ENCODE assay signal across 11 cellular contexts in genomic region chr13:103006706-103007426, GRCh38. TPM values are rescaled to one million over a fixed set of nuclear protein-coding genes. Genes with fewer than 3 reads are reported as not detected.
DNase-seq lines count a peak whose midpoint lies in the region; ATAC-seq and TF ChIP-seq lines count a peak whose summit lies in the region.
"Had no signal": no experiment of that assay in that cellular context is flagged by ENCODE, and none has a peak within 500 bp of the region (broad histone marks: within the 10 kb centered on the region; RNA-seq: fewer than 3 reads in every experiment).

No MANE protein-coding gene starts in this region.

- TF ChIP-seq POLR2A in suprapubic skin (IDR thresholded peaks at IDR 0.05): no peak

- H3K4me3 Mint-ChIP-seq in Calu3 (ENCODE audit: low read depth, unreplicated experiment): no peak overlapping the region

- no peaks in the 10 kb centered on the region for H3K36me3 Mint-ChIP-seq in Calu3 (ENCODE audit: insufficient read depth, unreplicated experiment)

- peak; percentile 75 for DNase-seq in SIG-M5 treated with dmso at 0.1 percent for 504 hours (lab: John Stamatoyannopoulos, UW; ENCODE audit: unreplicated experiment)
- no peak for DNase-seq in suprapubic skin (ENCODE audit: low spot score in 2 of 2)
- no peak for DNase-seq in Calu3
- no peak for DNase-seq in activated naive CD4-positive, alpha-beta T cell treated with Interleukin-2 at 50 U/mL for 16 hours
- no peak for DNase-seq in stimulated activated naive CD4-positive, alpha-beta T cell treated with Interleukin-2 at 50 U/mL for 16 hours (lab: John Stamatoyannopoulos, UW)
- DNase-seq: dermis blood vessel endothelial cell; NK-92 treated with Interleukin-12 subunit alpha and Interleukin-12 subunit beta, amount 100 ng/mL, for 24 hours; stomach had no signal

- H3K27me3 ChIP-seq in suprapubic skin: no peaks in the 10 kb centered on the region
- H3K27me3 ChIP-seq: stomach had no signal

- no peaks in the 10 kb centered on the region for H3K9me3 Mint-ChIP-seq in Calu3 (ENCODE audit: low read depth, unreplicated experiment)

- H3K36me3 ChIP-seq in suprapubic skin: no peaks in the 10 kb centered on the region
- H3K36me3 ChIP-seq: stomach had no signal

- CTCF ChIA-PET in Calu3 (lab: Charles Lee): no interaction called here

- H3K4me3 ChIP-seq in suprapubic skin: no peak overlapping the region
- H3K4me3 ChIP-seq: stomach had no signal

- no peaks in the 10 kb centered on the region for H3K4me1 Mint-ChIP-seq in Calu3 (ENCODE audit: low read depth, unreplicated experiment)

- TF ChIP-seq EP300 in suprapubic skin (IDR thresholded peaks at IDR 0.05): no peak

- H3K27ac Mint-ChIP-seq in Calu3 (ENCODE audit: unreplicated experiment): no peak overlapping the region

- ATAC-seq in GM18502 (IDR thresholded peaks at IDR 0.05; ENCODE audit: poor library complexity, unreplicated experiment): peak; percentile 95
- ATAC-seq in GM21447 (IDR thresholded peaks at IDR 0.05; ENCODE audit: unreplicated experiment): peak; percentile 93
- peak; percentile 97 for ATAC-seq in HG03159 (IDR thresholded peaks at IDR 0.05; ENCODE audit: unreplicated experiment)

- no peaks in the 10 kb centered on the region for H3K9me3 ChIP-seq in suprapubic skin
- H3K9me3 ChIP-seq: stomach had no signal

- no peaks in the 10 kb centered on the region for H3K27me3 Mint-ChIP-seq in Calu3 (ENCODE audit: unreplicated experiment)

- BruUV-seq in Calu3 (replicated peaks; lab: Mats Ljungman, UMichigan): no TSS peak

- H3K4me1 ChIP-seq in suprapubic skin: no peaks in the 10 kb centered on the region
- H3K4me1 ChIP-seq: stomach had no signal

- intact Hi-C loops in Calu3 (cut with micrococcal nuclease; ENCODE audit: unreplicated experiment): no loop called here

- H3K27ac ChIP-seq in suprapubic skin: no peak overlapping the region
- H3K27ac ChIP-seq: stomach had no signal

- WGBS in suprapubic skin: 70% methylated on average over 11 of the region's 11 CpGs

- TF ChIP-seq CTCF in suprapubic skin (IDR thresholded peaks at IDR 0.05) (no peak), Calu3 (IDR thresholded peaks at IDR 0.05; ENCODE audit: unreplicated experiment) (no peak)

RNA-seq across cellular contexts. Expression of gene SLC10A2, which starts 59.4 kb away (rescaled TPM):
- total RNA-seq in suprapubic skin (under 1 TPM in 2 of 4 donors, not detected in 2; 0.13 to 0.16 TPM), Calu3 (2022) (not detected in 2 replicates)
- total RNA-seq: dermis blood vessel endothelial cell, stomach had no signal
